11 cellular contexts compared by ENCODE assay signal in the genomic region with DNA sequence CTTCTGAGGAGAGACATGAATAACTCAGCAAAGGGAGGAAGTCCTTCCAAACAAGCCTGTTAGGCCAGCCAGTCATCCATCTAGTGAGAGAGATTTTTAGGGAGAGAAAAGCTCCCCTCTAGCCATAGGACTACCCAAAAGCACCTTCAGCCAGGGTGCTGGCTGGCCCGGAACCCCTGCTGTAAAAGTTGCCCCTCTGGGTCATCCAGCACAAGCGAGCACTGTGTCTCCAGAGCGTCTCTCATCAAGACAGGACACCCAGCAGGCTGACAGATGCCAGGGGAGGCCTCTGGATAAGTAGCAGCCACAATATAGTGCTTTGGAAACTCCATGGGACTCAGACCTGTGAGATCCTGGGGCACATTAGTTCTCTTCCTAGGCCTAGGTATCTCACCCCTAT. TPM values are rescaled to one million over a fixed set of nuclear protein-coding genes. Genes with fewer than 3 reads are reported as not detected.
DNase-seq lines count a peak whose midpoint lies in the region; ATAC-seq and TF ChIP-seq lines count a peak whose summit lies in the region.
"Had no signal": no experiment of that assay in that cellular context is flagged by ENCODE, and none has a peak within 500 bp of the region (broad histone marks: within the 10 kb centered on the region; RNA-seq: fewer than 3 reads in every experiment).

No MANE protein-coding gene starts in this region.

- in situ Hi-C loops in gastrocnemius medialis (cut with MboI; ENCODE audit: low sequenced_read_pairs in 4 of 4), result no loop called here

- TF ChIP-seq CTCF in CD14-positive monocyte (IDR thresholded peaks at IDR 0.05) (no peak), RWPE1 (conservative IDR thresholded peaks at IDR 0.05; ENCODE audit: low read depth) (no peak), fibroblast of lung (conservative IDR thresholded peaks at IDR 0.05 in 1 of 2, IDR thresholded peaks at IDR 0.05 in 1 of 2; ENCODE audit: low read depth in 1 of 2, low read length in 2 of 2) (no peak), gastrocnemius medialis (IDR thresholded peaks at IDR 0.05 in 4 of 5, conservative IDR thresholded peaks at IDR 0.05 in 1 of 5) (no peak)

- intact Hi-C loops in CD14-positive monocyte (cut with micrococcal nuclease), result no loop called here
- intact Hi-C loops in gastrocnemius medialis (cut with DNase I; ENCODE audit: low total_unique reads), result no loop called here

- H3K36me3 ChIP-seq in fibroblast of lung (ENCODE audit: control insufficient read depth, insufficient read depth, low read length) (peaks cover 28% of the 10 kb centered on the region), gastrocnemius medialis (peaks cover 0 to 18% of the 10 kb centered on the region in 2 donors)

- peak in 1 of 2 donors; percentile 4 for ATAC-seq in gastrocnemius medialis
- ATAC-seq in GM19452 (IDR thresholded peaks at IDR 0.05; ENCODE audit: unreplicated experiment), result no peak
- no peak for ATAC-seq in HG03045 (IDR thresholded peaks at IDR 0.05; ENCODE audit: unreplicated experiment)
- ATAC-seq: GM12878 had no signal

- no peak overlapping the region for H3K4me3 Mint-ChIP-seq in CD14-positive monocyte

- no peaks in the 10 kb centered on the region for H3K9me3 Mint-ChIP-seq in CD14-positive monocyte

- H4K20me1 ChIP-seq in fibroblast of lung (ENCODE audit: control insufficient read depth, extremely low read depth, insufficient read depth, low read length), result peaks cover 12% of the 10 kb centered on the region

- no peak overlapping the region for H3K4me2 ChIP-seq in fibroblast of lung (ENCODE audit: extremely low read depth, insufficient read depth, low read length)

- no peak overlapping the region for H3K4me3 ChIP-seq in fibroblast of lung (replicated peaks in 1 of 4; ENCODE audit: control extremely low read depth in 1 of 4, insufficient read depth in 1 of 4, low read depth in 3 of 4, low read length in 4 of 4)
- no peak overlapping the region for H3K4me3 ChIP-seq in gastrocnemius medialis
- H3K4me3 ChIP-seq: GM12878 had no signal

- no peaks in the 10 kb centered on the region for H3K4me1 Mint-ChIP-seq in CD14-positive monocyte

- H3K27ac Mint-ChIP-seq in CD14-positive monocyte, result peak overlapping the region in 4 of 7 donors; percentile 19 to 69 (median 46)

- H3K4me1 ChIP-seq in fibroblast of lung (ENCODE audit: control insufficient read depth, extremely low read depth, insufficient read depth, low read length), result peaks cover 59% of the 10 kb centered on the region
- H3K4me1 ChIP-seq in gastrocnemius medialis, result peaks cover 92 to 93% of the 10 kb centered on the region in 2 donors

- peaks cover 87% of the 10 kb centered on the region for H3K79me2 ChIP-seq in fibroblast of lung (ENCODE audit: control insufficient read depth, insufficient read depth, low read length)

- H3K9ac ChIP-seq in fibroblast of lung (ENCODE audit: insufficient read depth, low read length), result no peak overlapping the region

- no peak for TF ChIP-seq POLR2A in gastrocnemius medialis (IDR thresholded peaks at IDR 0.05)

- H3K27ac ChIP-seq in RWPE1 (peak overlapping the region; percentile 98), fibroblast of lung (ENCODE audit: insufficient read depth, low read length) (peak overlapping the region; percentile 93), gastrocnemius medialis (peak overlapping the region; percentile 82 to 89 (median 88))

- DNase-seq in CD14-positive monocyte (ENCODE audit: low spot score), result no peak
- DNase-seq in RWPE1 (ENCODE audit: low spot score), result no peak
- DNase-seq in fibroblast of lung (ENCODE audit: low read depth in 2 of 2), result no peak
- DNase-seq in gastrocnemius medialis, result peak in 1 of 2 donors; percentile 39
- DNase-seq in NCI-H2196 (lab: John Stamatoyannopoulos, UW; ENCODE audit: unreplicated experiment), result no peak
- no peak for DNase-seq in NK-92 treated with Interleukin-12 subunit alpha and Interleukin-12 subunit beta, amount 100 ng/mL, for 24 hours (lab: John Stamatoyannopoulos, UW)
- DNase-seq: effector CD8-positive, alpha-beta T cell; NCI-H1694 had no signal

- peaks cover 74 to 94% of the 10 kb centered on the region in 2 donors for H3K36me3 Mint-ChIP-seq in CD14-positive monocyte

- CTCF ChIA-PET in RWPE1 (lab: Yijun Ruan, JAX), result no interaction called here

- H2AFZ ChIP-seq in fibroblast of lung (ENCODE audit: low read length), result no peak overlapping the region

- H3K27me3 ChIP-seq in fibroblast of lung (ENCODE audit: control insufficient read depth, insufficient read depth, low read length), result no peaks in the 10 kb centered on the region
- H3K27me3 ChIP-seq in gastrocnemius medialis, result no peaks in the 10 kb centered on the region

- POLR2A ChIA-PET in RWPE1 (lab: Yijun Ruan, JAX; ENCODE audit: low non-redundant PET), result interaction anchor here (0.9 kb wide), 1 partner anchor 12 kb away, joined by 3 read pairs; no protein-coding TSS in a partner anchor

- no peaks in the 10 kb centered on the region for H3K27me3 Mint-ChIP-seq in CD14-positive monocyte (ENCODE audit: low read depth in 3 of 3)

- no peaks in the 10 kb centered on the region for H3K9me3 ChIP-seq in fibroblast of lung (ENCODE audit: control insufficient read depth, insufficient read depth, low read depth, low read length)
- H3K9me3 ChIP-seq in gastrocnemius medialis, result no peaks in the 10 kb centered on the region

RNA-seq across cellular contexts. Expression of a gene that starts 24.5 kb away (rescaled TPM):
- polyA plus RNA-seq in CD14-positive monocyte, result 1,000 to 10,000 TPM; 2,046 to 2,079 TPM
- 1,250 and 2,754 TPM in 2 replicates for total RNA-seq in fibroblast of lung
- polyA plus RNA-seq in fibroblast of lung, result 4,872 and 6,648 TPM in 2 replicates
- 3,157 and 3,880 TPM in 2 replicates for polyA plus RNA-seq in fibroblast of lung (2012)
- 1,485 and 1,743 TPM in 2 replicates for polyA minus RNA-seq in fibroblast of lung (ENCODE audit: low replicate concordance)
- 100 to 1,000 TPM; 266 to 386 (median 323) TPM for total RNA-seq in gastrocnemius medialis
